In genomic region chr19:52138614-52139290, GRCh38 we compare ENCODE assay signal across 8 cellular contexts. TPM values are rescaled to one million over a fixed set of nuclear protein-coding genes. Genes with fewer than 3 reads are reported as not detected.
DNase-seq lines count a peak whose midpoint lies in the region; ATAC-seq and TF ChIP-seq lines count a peak whose summit lies in the region.

No MANE protein-coding gene starts in this region.

- POLR2A ChIA-PET in OCI-LY7 (lab: Charles Lee): no interaction called here

- H3K4me3 Mint-ChIP-seq in CD4-positive, CD25-positive, alpha-beta regulatory T cell: peak overlapping the region; percentile 92 to 99 (median 93)
- peak overlapping the region; percentile 92 for H3K4me3 Mint-ChIP-seq in HFFc6

- peaks cover 20% of the 10 kb centered on the region for H3K36me3 Mint-ChIP-seq in CD4-positive, CD25-positive, alpha-beta regulatory T cell
- peaks cover 50% of the 10 kb centered on the region for H3K36me3 Mint-ChIP-seq in HFFc6 (ENCODE audit: low read depth)

- TF ChIP-seq CTCF in HFFc6 (IDR thresholded peaks at IDR 0.05) (no peak), OCI-LY7 (conservative IDR thresholded peaks at IDR 0.05; ENCODE audit: low read length) (no peak), astrocyte of the spinal cord (IDR thresholded peaks at IDR 0.05; ENCODE audit: low read depth, low read length) (no peak)

- no peaks in the 10 kb centered on the region for H3K27me3 ChIP-seq in CD4-positive, CD25-positive, alpha-beta regulatory T cell (ENCODE audit: control insufficient read depth, insufficient read depth, low read length)

- no peaks in the 10 kb centered on the region for H3K9me2 ChIP-seq in OCI-LY7 (ENCODE audit: insufficient read depth, low read length)

- H2AFZ ChIP-seq in OCI-LY7 (ENCODE audit: low read length): peak overlapping the region; percentile 87; the same call in 1 of the 2 replicates

- H3K4me3 ChIP-seq in CD4-positive, CD25-positive, alpha-beta regulatory T cell (ENCODE audit: low read depth, low read length): peak overlapping the region; percentile 96
- H3K4me3 ChIP-seq in OCI-LY7 (ENCODE audit: low read depth, low read length, poor library complexity, severe bottlenecking) (peak overlapping the region; percentile 80), astrocyte of the spinal cord (ENCODE audit: low read depth, low read length) (peak overlapping the region; percentile 78)

- H3K4me2 ChIP-seq in OCI-LY7 (ENCODE audit: low read length): peak overlapping the region; percentile 99

- H3K79me2 ChIP-seq in OCI-LY7 (ENCODE audit: insufficient read depth, low read depth, low read length): peaks cover 9% of the 10 kb centered on the region; the same call in 1 of the 2 replicates

- in situ Hi-C loops in astrocyte of the spinal cord (cut with HindIII; ENCODE audit: low sequenced_read_pairs): no loop called here

- DNase-seq in CD4-positive, CD25-positive, alpha-beta regulatory T cell: peak in 2 of 3 donors; percentile 4 to 34
- DNase-seq in HFFc6 (no peak), OCI-LY7 (ENCODE audit: low spot score) (no peak), astrocyte of the spinal cord (ENCODE audit: low read depth, low spot score) (peak; percentile 39), inferior parietal cortex (ENCODE audit: extremely low spot score) (peak; percentile 6), HT-29 (ENCODE audit: low spot score) (no peak)
- DNase-seq in stimulated activated CD4-positive, alpha-beta T cell treated with anti-CD3 and anti-CD28 coated beads, Interleukin-12 subunit alpha, Interleukin-12 subunit beta, amount 100 ng/mL, for 24 hours (ENCODE audit: low read depth in 2 of 2): peak; percentile 1 to 16

- no peaks in the 10 kb centered on the region for H4K20me1 ChIP-seq in OCI-LY7 (ENCODE audit: insufficient read depth, low read length)

- H3K27me3 Mint-ChIP-seq in CD4-positive, CD25-positive, alpha-beta regulatory T cell: no peaks in the 10 kb centered on the region
- peaks cover 2% of the 10 kb centered on the region; the same call in 1 of the 2 replicates for H3K27me3 Mint-ChIP-seq in HFFc6 (ENCODE audit: insufficient read depth)

- peaks cover 2 to 21% (median 10%) of the 10 kb centered on the region in 7 donors for H3K9me3 Mint-ChIP-seq in CD4-positive, CD25-positive, alpha-beta regulatory T cell
- peaks cover 50% of the 10 kb centered on the region for H3K9me3 Mint-ChIP-seq in HFFc6

- intact Hi-C loops in OCI-LY7 (cut with micrococcal nuclease; ENCODE audit: unreplicated experiment): loop anchor here (1.0 to 2.0 kb wide), 2 partner anchors 52 to 99 kb away; partner anchors contain the start of gene PPP2R1A

- H3K27ac Mint-ChIP-seq in CD4-positive, CD25-positive, alpha-beta regulatory T cell: peak overlapping the region; percentile 93 to 95 (median 93)
- peak overlapping the region; percentile 98 for H3K27ac Mint-ChIP-seq in HFFc6

- H3K27ac ChIP-seq in CD4-positive, CD25-positive, alpha-beta regulatory T cell (ENCODE audit: insufficient read depth, low read length, poor library complexity, severe bottlenecking): peak overlapping the region; percentile 88
- no peak overlapping the region for H3K27ac ChIP-seq in OCI-LY7 (ENCODE audit: low read depth, low read length, poor library complexity, severe bottlenecking)

- peaks cover 14 to 45% (median 22%) of the 10 kb centered on the region in 4 donors for H3K4me1 Mint-ChIP-seq in CD4-positive, CD25-positive, alpha-beta regulatory T cell
- peaks cover 21% of the 10 kb centered on the region for H3K4me1 Mint-ChIP-seq in HFFc6 (ENCODE audit: low read depth)

- CTCF ChIA-PET in OCI-LY7 (lab: Charles Lee; ENCODE audit: unreplicated experiment): no interaction called here

- no peak for ATAC-seq in CD4-positive, CD25-positive, alpha-beta regulatory T cell (ENCODE audit: low read depth in 2 of 2)
- no peak for ATAC-seq in GM19397 (IDR thresholded peaks at IDR 0.05; ENCODE audit: unreplicated experiment)

- peaks cover 14 to 24% of the 10 kb centered on the region in 2 experiments for H3K9me3 ChIP-seq in CD4-positive, CD25-positive, alpha-beta regulatory T cell (ENCODE audit: control insufficient read depth in 2 of 2, low read length in 2 of 2)
- peaks cover 7% of the 10 kb centered on the region; the same call in 1 of the 2 replicates for H3K9me3 ChIP-seq in OCI-LY7 (ENCODE audit: low read length)

- peaks cover 30% of the 10 kb centered on the region for H3K4me1 ChIP-seq in CD4-positive, CD25-positive, alpha-beta regulatory T cell (ENCODE audit: control insufficient read depth, insufficient read depth, low read length, poor library complexity, severe bottlenecking)
- peaks cover 15% of the 10 kb centered on the region for H3K4me1 ChIP-seq in OCI-LY7 (ENCODE audit: insufficient read depth, low read length, poor library complexity, severe bottlenecking)

- BruUV-seq in OCI-LY7 (replicated peaks; lab: Mats Ljungman, UMichigan): no TSS peak

- H3K36me3 ChIP-seq in CD4-positive, CD25-positive, alpha-beta regulatory T cell (ENCODE audit: control insufficient read depth, insufficient read depth, low read length): no peaks in the 10 kb centered on the region
- peaks cover 15% of the 10 kb centered on the region for H3K36me3 ChIP-seq in OCI-LY7 (ENCODE audit: insufficient read depth, low read length)

RNA-seq across cellular contexts. Expression of gene ZNF616, which starts 1.0 kb away (rescaled TPM):
- total RNA-seq in CD4-positive, CD25-positive, alpha-beta regulatory T cell: 2.8 TPM
- polyA plus RNA-seq in CD4-positive, CD25-positive, alpha-beta regulatory T cell: 1 to 10 TPM; 2.4 to 8.2 (median 4.1) TPM
- total RNA-seq in HFFc6 (2021; fragmentation: NEBNext Ultra II Directional; extraction: Animal tissue kit (Norgen Biotek cat#: 25700)): 10 to 100 TPM in 3 of 6 experiments, 1 to 10 TPM in 3; 8.6 to 11.0 (median 9.9) TPM
- 3.8 and 5.2 TPM in 2 replicates for total RNA-seq in OCI-LY7 (2014; rRNA removed; shearing (Covaris generic))
- total RNA-seq in OCI-LY7 (2022): 7.1 and 7.2 TPM in 2 replicates
- 0.50 and 0.81 TPM in 2 replicates for total RNA-seq in HT-29 (2014; rRNA removed; shearing (Covaris generic))

RNA-seq across cellular contexts. Expression of gene ZNF836, which starts 32.7 kb away (rescaled TPM):
- 22.4 TPM for total RNA-seq in CD4-positive, CD25-positive, alpha-beta regulatory T cell
- 10 to 100 TPM in 1 of 4 donors, 1 to 10 TPM in 3; 3.0 to 10.2 (median 8.3) TPM for polyA plus RNA-seq in CD4-positive, CD25-positive, alpha-beta regulatory T cell
- total RNA-seq in HFFc6 (2021; fragmentation: NEBNext Ultra II Directional; extraction: Animal tissue kit (Norgen Biotek cat#: 25700)): 1 to 10 TPM; 4.6 to 7.0 (median 5.9) TPM
- total RNA-seq in OCI-LY7 (2014; rRNA removed; shearing (Covaris generic)): 8.0 and 13.2 TPM in 2 replicates
- total RNA-seq in OCI-LY7 (2022): 14.8 and 20.7 TPM in 2 replicates
- 0.10 and 1.6 TPM in 2 replicates for total RNA-seq in HT-29 (2014; rRNA removed; shearing (Covaris generic))

RNA-seq across cellular contexts. Expression of gene ZNF841, which starts 43.2 kb away (rescaled TPM):
- 21.0 TPM for total RNA-seq in CD4-positive, CD25-positive, alpha-beta regulatory T cell
- polyA plus RNA-seq in CD4-positive, CD25-positive, alpha-beta regulatory T cell: 1 to 10 TPM; 2.4 to 3.4 (median 2.9) TPM
- total RNA-seq in HFFc6 (2021; fragmentation: NEBNext Ultra II Directional; extraction: Animal tissue kit (Norgen Biotek cat#: 25700)): 10 to 100 TPM; 13.2 to 17.1 (median 14.3) TPM
- not detected in 2 replicates for total RNA-seq in OCI-LY7 (2014; rRNA removed; shearing (Covaris generic))
- not detected in 2 replicates for total RNA-seq in OCI-LY7 (2022)
- 6.7 and 8.7 TPM in 2 replicates for total RNA-seq in HT-29 (2014; rRNA removed; shearing (Covaris generic))

RNA-seq across cellular contexts. Expression of gene PPP2R1A, which starts 51.1 kb away (rescaled TPM):
- total RNA-seq in CD4-positive, CD25-positive, alpha-beta regulatory T cell: 180 TPM
- 100 to 1,000 TPM; 170 to 212 (median 180) TPM for polyA plus RNA-seq in CD4-positive, CD25-positive, alpha-beta regulatory T cell
- total RNA-seq in HFFc6 (2021; fragmentation: NEBNext Ultra II Directional; extraction: Animal tissue kit (Norgen Biotek cat#: 25700)): 100 to 1,000 TPM; 326 to 383 (median 349) TPM
- total RNA-seq in OCI-LY7 (2014; rRNA removed; shearing (Covaris generic)): 117 and 154 TPM in 2 replicates
- 207 and 208 TPM in 2 replicates for total RNA-seq in OCI-LY7 (2022)
- 430 and 450 TPM in 2 replicates for total RNA-seq in HT-29 (2014; rRNA removed; shearing (Covaris generic))

Comparison
In these comparisons a context has a peak if more than half of its experiments do, and no peak if none do; other contexts are left out.
1. DNase-seq: peak in CD4-positive, CD25-positive, alpha-beta regulatory T cell (2 of 3), astrocyte of the spinal cord (single experiment), inferior parietal cortex (single experiment) and stimulated activated CD4-positive, alpha-beta T cell treated with anti-CD3 and anti-CD28 coated beads, Interleukin-12 subunit alpha, Interleukin-12 subunit beta, amount 100 ng/mL, for 24 hours (2 of 2); none in HFFc6 (single experiment), OCI-LY7 (single experiment) and HT-29 (single experiment).
2. Peak in every context shown above with its lines, with median percentiles within 50 percentile points of each other: H3K4me3 ChIP-seq.